Comparison of ENCODE assay signal across 8 cellular contexts in the genomic region with DNA sequence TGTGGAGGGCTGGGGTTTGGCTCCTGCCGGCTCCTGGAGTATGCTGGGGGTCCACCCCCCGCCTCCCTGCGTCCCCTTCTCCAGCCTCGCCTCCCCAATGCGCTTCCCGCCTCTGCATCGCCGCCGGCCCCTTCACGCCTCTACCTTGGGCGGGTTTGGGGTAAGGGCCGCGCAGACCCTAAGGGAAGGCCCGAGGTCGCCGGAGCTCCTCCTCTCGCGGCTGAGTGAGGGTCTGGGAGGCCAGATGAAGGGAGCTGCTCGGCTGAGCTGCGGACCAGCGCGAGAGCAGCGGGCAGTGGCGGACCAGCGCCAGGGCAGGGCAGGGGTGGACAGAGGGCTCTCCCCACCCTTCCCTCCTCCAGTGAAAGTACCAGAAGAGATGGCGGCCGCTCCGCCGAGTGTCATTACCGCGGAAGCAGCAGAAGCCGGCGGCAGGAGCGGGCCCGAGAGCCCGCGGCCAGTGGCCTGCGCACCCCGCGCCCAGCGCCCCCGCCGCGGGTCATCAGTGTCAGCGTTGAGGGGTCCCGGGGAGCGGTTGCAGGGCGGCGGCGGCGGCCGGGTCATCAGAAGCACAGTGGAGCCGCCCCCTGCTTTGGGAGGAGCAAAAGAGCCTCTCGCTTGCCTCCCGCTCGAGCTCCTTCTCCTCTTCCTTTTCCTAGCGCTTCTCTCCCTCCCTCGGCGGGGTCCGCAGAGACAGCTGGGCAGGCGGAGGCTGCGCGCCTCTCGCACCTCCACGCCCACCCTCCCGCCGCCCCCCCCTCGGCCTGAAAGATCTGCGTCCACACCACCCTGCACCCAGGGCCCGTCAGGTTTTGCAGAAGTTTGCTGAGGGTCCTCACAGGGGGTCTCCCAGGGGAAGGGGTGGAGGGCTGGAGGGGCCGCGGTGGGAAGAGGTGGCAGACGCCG.
A peak's percentile ranks its signal among the peaks of the same experiment; 100 is the strongest.
DNase-seq lines count a peak whose midpoint lies in the region; ATAC-seq, FAIRE-seq and TF ChIP-seq lines count a peak whose summit lies in the region.

No MANE protein-coding gene starts in this region.

- peak overlapping the region; percentile 99 for H3K4me2 ChIP-seq in smooth muscle cell

- H3K9ac ChIP-seq in HUES6 (ENCODE audit: low read length) (no peak overlapping the region), smooth muscle cell (ENCODE audit: low read depth) (peak overlapping the region; percentile 53)

- H3K79me2 ChIP-seq in smooth muscle cell (ENCODE audit: low read depth) = no peaks in the 10 kb centered on the region

- no peaks in the 10 kb centered on the region for H4K20me1 ChIP-seq in smooth muscle cell (ENCODE audit: low read depth)

- DNase-seq in brain microvascular endothelial cell (no peak), left kidney (ENCODE audit: low read depth, low spot score) (peak; percentile 87), smooth muscle cell (lab: John Stamatoyannopoulos, UW; ENCODE audit: unreplicated experiment) (no peak), GM12892 (ENCODE audit: insufficient read length) (no peak)

- TF ChIP-seq CTCF in brain microvascular endothelial cell (IDR thresholded peaks at IDR 0.05; ENCODE audit: low read depth, low read length, missing control alignments) (no peak), smooth muscle cell (IDR thresholded peaks at IDR 0.05; ENCODE audit: borderline replicate concordance, insufficient read depth, poor library complexity, severe bottlenecking) (no peak)

- peaks cover 6% of the 10 kb centered on the region for H3F3A ChIP-seq in smooth muscle cell (ENCODE audit: low read depth)

- peak overlapping the region; percentile 98 for H2AFZ ChIP-seq in smooth muscle cell (ENCODE audit: low read depth)

- H3K4me1 ChIP-seq in HUES6 (ENCODE audit: control insufficient read depth, insufficient read depth, low read length) = peaks cover 16% of the 10 kb centered on the region
- peaks cover 19% of the 10 kb centered on the region for H3K4me1 ChIP-seq in smooth muscle cell (ENCODE audit: low read depth)

- H3K36me3 ChIP-seq in HUES6 (ENCODE audit: control insufficient read depth, insufficient read depth, low read length) (no peaks in the 10 kb centered on the region), brain microvascular endothelial cell (replicated peaks) (no peaks in the 10 kb centered on the region), smooth muscle cell (ENCODE audit: low read depth) (no peaks in the 10 kb centered on the region)

- FAIRE-seq in GM12892 (lab: Jason Lieb, UNC) = no peak

- peaks cover 87% of the 10 kb centered on the region for H3K27me3 ChIP-seq in HUES6 (ENCODE audit: control insufficient read depth, insufficient read depth, low read length)
- no peaks in the 10 kb centered on the region for H3K27me3 ChIP-seq in brain microvascular endothelial cell (replicated peaks)
- H3K27me3 ChIP-seq in smooth muscle cell (ENCODE audit: low read depth) = peaks cover 7% of the 10 kb centered on the region

- ATAC-seq in HG02840 (IDR thresholded peaks at IDR 0.05; ENCODE audit: low FRiP score, unreplicated experiment) (no peak), HG02678 (IDR thresholded peaks at IDR 0.05; ENCODE audit: unreplicated experiment) (no peak), GM18498 (IDR thresholded peaks at IDR 0.05; ENCODE audit: unreplicated experiment) (no peak)

- H3K9me3 ChIP-seq in HUES6 (ENCODE audit: control insufficient read depth, insufficient read depth, low read depth, low read length) (no peaks in the 10 kb centered on the region), smooth muscle cell (replicated peaks; ENCODE audit: low read depth) (no peaks in the 10 kb centered on the region)

- in situ Hi-C loops in brain microvascular endothelial cell (cut with HindIII; ENCODE audit: low pct_ligation_motif_present, low sequenced_read_pairs) = no loop called here

- WGBS in smooth muscle cell (ENCODE audit: low lambda C conversion rate) = 5% methylated on average over 54 of the region's 74 CpGs

- H3K27ac ChIP-seq in HUES6 (ENCODE audit: low read depth, low read length) (no peak overlapping the region), brain microvascular endothelial cell (no peak overlapping the region), smooth muscle cell (ENCODE audit: low read depth) (no peak overlapping the region)

- TF ChIP-seq POLR2A in GM12892 (IDR thresholded peaks at IDR 0.05; ENCODE audit: low read depth, low read length) = no peak

- H3K4me3 ChIP-seq in HUES6 (ENCODE audit: low read depth, low read length) (peak overlapping the region; percentile 77), brain microvascular endothelial cell (ENCODE audit: low read depth, low read length) (peak overlapping the region; percentile 49), smooth muscle cell (peak overlapping the region; percentile 94)
